9 cellular contexts compared by ENCODE assay signal in genomic region chr17:10126554-10127493, GRCh38.
DNase-seq lines count a peak whose midpoint lies in the region; ATAC-seq and TF ChIP-seq lines count a peak whose summit lies in the region.
"Had no signal": no experiment of that assay in that cellular context is flagged by ENCODE, and none has a peak within 500 bp of the region (broad histone marks: within the 10 kb centered on the region; RNA-seq: fewer than 3 reads in every experiment).

No MANE protein-coding gene starts in this region.

- no peaks in the 10 kb centered on the region for H3K9me3 ChIP-seq in aorta (ENCODE audit: control insufficient read depth, low read length)

- DNase-seq in natural killer cell (no peak), epidermal melanocyte (ENCODE audit: insufficient read length, low spot score) (peak; percentile 35), neural crest cell (ENCODE audit: low read depth, low spot score) (no peak), aorta (no peak), NCI-H2081 treated with DMSO at 0.1 percent for 48 hours (lab: John Stamatoyannopoulos, UW) (no peak), germinal center (ENCODE audit: low spot score) (no peak), NCI-H1105 treated with DMSO at 0.1 percent for 48 hours (lab: John Stamatoyannopoulos, UW) (no peak)
- DNase-seq in natural killer cell treated with Interleukin-12 subunit alpha and Interleukin-12 subunit beta and Interleukin-15 and Interleukin-18, amount 100 ng/mL, for 72 hours (ENCODE audit: low spot score), result no peak
- DNase-seq: activated T-cell treated with anti-CD3 and anti-CD28 coated beads, Interleukin-2, amount 50 U/mL, for 1 hour had no signal

- H3K4me1 ChIP-seq in aorta (ENCODE audit: control insufficient read depth in 1 of 2, insufficient read depth in 2 of 2, low read length in 2 of 2), result no peaks in the 10 kb centered on the region

- peaks cover 39 to 68% of the 10 kb centered on the region in 2 donors for H3K4me1 Mint-ChIP-seq in natural killer cell
- H3K4me1 Mint-ChIP-seq in natural killer cell treated with Interleukin-12 subunit alpha and Interleukin-12 subunit beta and Interleukin-15 and Interleukin-18, amount 100 ng/mL, for 72 hours (ENCODE audit: low read depth in 2 of 2), result peaks cover 35 to 36% of the 10 kb centered on the region in 2 donors
- H3K4me1 Mint-ChIP-seq in neural crest cell, result peaks cover 45% of the 10 kb centered on the region

- no peak overlapping the region for H3K4me3 ChIP-seq in aorta (ENCODE audit: low read length in 2 of 2)

- no peak overlapping the region for H3K27ac ChIP-seq in aorta (ENCODE audit: low read depth in 1 of 2, low read length in 2 of 2)

- 83 to 85% methylated on average over 18 of the region's 18 CpGs for WGBS in aorta, 2 donors

- H3K4me3 Mint-ChIP-seq in natural killer cell, result no peak overlapping the region
- H3K4me3 Mint-ChIP-seq in natural killer cell treated with Interleukin-12 subunit alpha and Interleukin-12 subunit beta and Interleukin-15 and Interleukin-18, amount 100 ng/mL, for 72 hours, result no peak overlapping the region
- H3K4me3 Mint-ChIP-seq in neural crest cell, result peak overlapping the region; percentile 15

- TF ChIP-seq CTCF in natural killer cell (IDR thresholded peaks at IDR 0.05) (no peak), neural crest cell (conservative IDR thresholded peaks at IDR 0.05) (no peak)

- no peaks in the 10 kb centered on the region for H3K9me3 Mint-ChIP-seq in natural killer cell
- H3K9me3 Mint-ChIP-seq in natural killer cell treated with Interleukin-12 subunit alpha and Interleukin-12 subunit beta and Interleukin-15 and Interleukin-18, amount 100 ng/mL, for 72 hours, result no peaks in the 10 kb centered on the region
- peaks cover 3% of the 10 kb centered on the region for H3K9me3 Mint-ChIP-seq in neural crest cell

- H3K27me3 Mint-ChIP-seq in natural killer cell (ENCODE audit: low read depth in 2 of 2) (peaks cover 0 to 7% of the 10 kb centered on the region in 2 donors), neural crest cell (ENCODE audit: low read depth) (peaks cover 2% of the 10 kb centered on the region)
- H3K27me3 Mint-ChIP-seq in natural killer cell treated with Interleukin-12 subunit alpha and Interleukin-12 subunit beta and Interleukin-15 and Interleukin-18, amount 100 ng/mL, for 72 hours, result peaks cover 0 to 2% of the 10 kb centered on the region in 2 donors

- H3K36me3 Mint-ChIP-seq in natural killer cell (no peaks in the 10 kb centered on the region), neural crest cell (ENCODE audit: low read depth) (no peaks in the 10 kb centered on the region)
- H3K36me3 Mint-ChIP-seq in natural killer cell treated with Interleukin-12 subunit alpha and Interleukin-12 subunit beta and Interleukin-15 and Interleukin-18, amount 100 ng/mL, for 72 hours, result no peaks in the 10 kb centered on the region

- ATAC-seq in natural killer cell, result peak in 2 of 3 donors; percentile 25 to 38
- ATAC-seq in natural killer cell treated with Interleukin-12 subunit alpha and Interleukin-12 subunit beta and Interleukin-15 and Interleukin-18, amount 100 ng/mL, for 72 hours, result no peak
- peak; percentile 20 for ATAC-seq in aorta (ENCODE audit: low FRiP score)

- H3K27me3 ChIP-seq in aorta (ENCODE audit: control insufficient read depth in 1 of 2, insufficient read depth in 2 of 2, low read length in 1 of 2), result no peaks in the 10 kb centered on the region

- H3K27ac Mint-ChIP-seq in natural killer cell, result peak overlapping the region in 1 of 2 donors; percentile 6
- no peak overlapping the region for H3K27ac Mint-ChIP-seq in natural killer cell treated with Interleukin-12 subunit alpha and Interleukin-12 subunit beta and Interleukin-15 and Interleukin-18, amount 100 ng/mL, for 72 hours
- peak overlapping the region; percentile 97 for H3K27ac Mint-ChIP-seq in neural crest cell (ENCODE audit: unreplicated experiment)

- H3K36me3 ChIP-seq in aorta (ENCODE audit: control insufficient read depth in 1 of 2, insufficient read depth in 2 of 2, low read length in 1 of 2), result no peaks in the 10 kb centered on the region

- intact Hi-C loops in natural killer cell (cut with micrococcal nuclease), result no loop called here
- intact Hi-C loops in aorta (cut with DNase I), result no loop called here

Comparison
In these comparisons a context has a peak if more than half of its experiments do, and no peak if none do; other contexts are left out.
1. ATAC-seq: peak in natural killer cell (2 of 3) and aorta (single experiment); none in natural killer cell treated with Interleukin-12 subunit alpha and Interleukin-12 subunit beta and Interleukin-15 and Interleukin-18, amount 100 ng/mL, for 72 hours (0 of 2).